In the genomic region with DNA sequence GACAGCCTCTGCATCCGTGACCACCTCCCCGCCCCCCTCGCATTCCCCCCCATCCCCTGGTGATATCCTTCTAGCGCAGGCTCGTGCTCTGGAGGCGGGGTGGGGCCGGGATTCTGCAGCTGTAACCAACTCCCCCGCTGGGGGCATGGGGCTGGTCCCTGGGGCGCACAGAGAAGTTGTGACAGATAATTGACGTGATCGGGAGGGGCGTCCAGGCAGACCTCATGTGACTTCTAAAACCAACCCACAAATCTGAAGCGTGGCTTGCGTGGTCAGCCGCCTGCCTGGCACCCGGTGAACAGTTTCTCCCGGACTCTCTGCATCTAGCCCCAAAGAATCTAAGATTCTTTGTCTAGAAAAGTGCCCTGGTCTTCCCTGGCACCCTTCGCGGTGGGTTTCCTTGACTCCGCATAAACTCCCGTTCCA, we compare ENCODE assay signal across 8 cellular contexts.
DNase-seq lines count a peak whose midpoint lies in the region; ATAC-seq and TF ChIP-seq lines count a peak whose summit lies in the region.

No MANE protein-coding gene starts in this region.

- no peaks in the 10 kb centered on the region for H3K36me3 ChIP-seq in CD4-positive, CD25-positive, alpha-beta regulatory T cell (ENCODE audit: control insufficient read depth, insufficient read depth, low read length)

- no peaks in the 10 kb centered on the region for H3K9me3 ChIP-seq in CD4-positive, CD25-positive, alpha-beta regulatory T cell (ENCODE audit: control insufficient read depth in 2 of 2, low read length in 2 of 2)

- H3K27ac Mint-ChIP-seq in CD4-positive, CD25-positive, alpha-beta regulatory T cell, result peak overlapping the region in 2 of 3 donors; percentile 55 to 70
- H3K27ac Mint-ChIP-seq in activated B cell treated with CpG ODN at 0.5 μM for 24 hours, result peak overlapping the region; percentile 2

- peak overlapping the region; percentile 32 for H3K4me3 ChIP-seq in CD4-positive, CD25-positive, alpha-beta regulatory T cell (ENCODE audit: low read depth, low read length)

- H3K27me3 Mint-ChIP-seq in CD4-positive, CD25-positive, alpha-beta regulatory T cell, result peaks cover 35% of the 10 kb centered on the region
- peaks cover 34% of the 10 kb centered on the region for H3K27me3 Mint-ChIP-seq in activated B cell treated with CpG ODN at 0.5 μM for 24 hours

- peaks cover 10% of the 10 kb centered on the region for H3K27me3 ChIP-seq in CD4-positive, CD25-positive, alpha-beta regulatory T cell (ENCODE audit: control insufficient read depth, insufficient read depth, low read length)
- no peaks in the 10 kb centered on the region for H3K27me3 ChIP-seq in foreskin keratinocyte

- POLR2A ChIA-PET in activated B cell treated with CpG ODN at 0.5 μM for 24 hours (lab: Charles Lee), result interaction anchor here (1.0 kb wide), 1 partner anchor 1185 kb away, joined by 6 read pairs; the partner anchor contains the start of gene LYSMD4

- H3K4me3 Mint-ChIP-seq in CD4-positive, CD25-positive, alpha-beta regulatory T cell, result peak overlapping the region; percentile 4 to 90 (median 70)
- peak overlapping the region; percentile 80 for H3K4me3 Mint-ChIP-seq in activated B cell treated with CpG ODN at 0.5 μM for 24 hours

- intact Hi-C loops in activated B cell treated with CpG ODN at 0.5 μM for 24 hours (cut with micrococcal nuclease), result loop anchor here (2.0 kb wide), 1 partner anchor 99 kb away; no protein-coding TSS in a partner anchor

- H3K4me1 ChIP-seq in CD4-positive, CD25-positive, alpha-beta regulatory T cell (ENCODE audit: control insufficient read depth, insufficient read depth, low read length, poor library complexity, severe bottlenecking), result peaks cover 8% of the 10 kb centered on the region
- H3K4me1 ChIP-seq in foreskin keratinocyte, result no peaks in the 10 kb centered on the region

- ATAC-seq in CD4-positive, CD25-positive, alpha-beta regulatory T cell (ENCODE audit: low read depth in 2 of 2), result no peak
- ATAC-seq in activated B cell treated with CpG ODN at 0.5 μM for 24 hours (ENCODE audit: low read depth), result peak; percentile 52
- peak; percentile 24 for ATAC-seq in foreskin keratinocyte
- ATAC-seq in omental fat pad (ENCODE audit: low FRiP score), result peak; percentile 57
- ATAC-seq in HG03025 (IDR thresholded peaks at IDR 0.05; ENCODE audit: low FRiP score, unreplicated experiment), result no peak

- H3K9me3 Mint-ChIP-seq in CD4-positive, CD25-positive, alpha-beta regulatory T cell, result peaks cover 0 to 6% (median 0%) of the 10 kb centered on the region in 7 donors
- peaks cover 5% of the 10 kb centered on the region for H3K9me3 Mint-ChIP-seq in activated B cell treated with CpG ODN at 0.5 μM for 24 hours

- no peak overlapping the region for H3K27ac ChIP-seq in CD4-positive, CD25-positive, alpha-beta regulatory T cell (ENCODE audit: insufficient read depth, low read length, poor library complexity, severe bottlenecking)
- H3K27ac ChIP-seq in foreskin keratinocyte, result peak overlapping the region; percentile 70

- DNase-seq in CD4-positive, CD25-positive, alpha-beta regulatory T cell, result no peak
- DNase-seq in activated B cell treated with CpG ODN at 0.5 μM for 24 hours, result no peak
- DNase-seq in foreskin keratinocyte, result no peak
- no peak for DNase-seq in omental fat pad (ENCODE audit: low spot score)
- DNase-seq in NCI-H2171 treated with DMSO at 0.1 percent for 48 hours (lab: John Stamatoyannopoulos, UW), result no peak
- DNase-seq in NCI-H2227 (lab: John Stamatoyannopoulos, UW; ENCODE audit: unreplicated experiment), result no peak
- DNase-seq in HuH-7.5 (ENCODE audit: low spot score), result no peak

- peaks cover 0 to 21% (median 8%) of the 10 kb centered on the region in 4 donors for H3K4me1 Mint-ChIP-seq in CD4-positive, CD25-positive, alpha-beta regulatory T cell
- H3K4me1 Mint-ChIP-seq in activated B cell treated with CpG ODN at 0.5 μM for 24 hours, result peaks cover 22% of the 10 kb centered on the region

- no peak for TF ChIP-seq CTCF in activated B cell treated with CpG ODN at 0.5 μM for 24 hours (IDR thresholded peaks at IDR 0.05)
- TF ChIP-seq CTCF in foreskin keratinocyte (conservative IDR thresholded peaks at IDR 0.05), result no peak
- no peak for TF ChIP-seq CTCF in omental fat pad (IDR thresholded peaks at IDR 0.05)

- CTCF ChIA-PET in activated B cell treated with CpG ODN at 0.5 μM for 24 hours (lab: Charles Lee), result no interaction called here

- H3K36me3 Mint-ChIP-seq in CD4-positive, CD25-positive, alpha-beta regulatory T cell, result no peaks in the 10 kb centered on the region
- no peaks in the 10 kb centered on the region for H3K36me3 Mint-ChIP-seq in activated B cell treated with CpG ODN at 0.5 μM for 24 hours (ENCODE audit: low read depth)

Comparison
In these comparisons a context has a peak if more than half of its experiments do, and no peak if none do; other contexts are left out.
1. ATAC-seq: peak in activated B cell treated with CpG ODN at 0.5 μM for 24 hours (single experiment), foreskin keratinocyte (single experiment) and omental fat pad (single experiment); none in CD4-positive, CD25-positive, alpha-beta regulatory T cell (0 of 2) and HG03025 (single experiment).